ENCODE assay signal across 8 cellular contexts in the genomic region with DNA sequence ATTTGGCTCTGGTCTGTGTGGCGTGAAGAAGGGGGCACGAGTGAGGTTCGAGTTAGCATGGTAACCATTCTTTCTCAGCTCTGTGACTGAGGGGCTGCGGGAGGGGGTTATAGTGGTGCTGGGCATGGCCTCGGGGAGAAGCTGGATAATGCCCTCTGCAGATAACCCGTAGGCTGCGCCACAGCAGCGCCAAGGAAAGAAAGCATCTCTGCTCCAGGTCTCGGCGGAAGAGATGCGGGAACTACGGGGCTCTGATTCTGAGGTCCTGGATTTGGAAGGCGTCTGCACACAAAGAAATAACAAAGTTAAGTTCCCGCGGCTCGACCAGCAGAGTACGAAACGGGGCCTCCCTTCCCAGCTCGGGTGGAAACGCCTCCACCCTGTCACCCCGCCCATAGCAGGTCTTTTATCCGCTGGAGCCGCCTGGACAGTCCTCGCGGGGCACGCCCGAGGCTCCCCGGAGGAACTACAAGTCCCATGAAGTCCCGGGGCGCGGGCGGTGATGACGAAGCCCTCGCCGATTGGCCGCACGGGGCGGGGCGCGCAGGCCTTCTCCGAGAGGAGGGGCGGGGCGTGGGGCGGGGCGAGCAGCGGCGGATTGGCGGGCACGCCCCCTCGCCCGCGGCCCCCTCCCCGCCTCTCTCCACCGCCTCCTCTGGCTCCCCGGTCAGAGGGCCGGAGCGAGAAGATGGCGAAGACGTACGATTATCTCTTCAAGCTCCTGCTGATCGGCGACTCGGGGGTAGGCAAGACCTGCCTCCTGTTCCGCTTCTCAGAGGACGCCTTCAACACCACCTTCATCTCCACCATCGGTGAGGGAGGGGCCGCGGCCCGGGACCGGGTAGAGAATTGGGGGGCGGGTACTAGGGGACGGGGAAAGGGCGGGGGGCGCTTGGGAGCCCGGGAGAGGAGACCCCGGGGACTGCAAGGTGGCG.
A peak's percentile ranks its signal among the peaks of the same experiment; 100 is the strongest.
DNase-seq lines count a peak whose midpoint lies in the region; ATAC-seq lines count a peak whose summit lies in the region.

A gene (plus strand): TSS at position 670 of the 935 bp plus-strand sequence. CDS start 19 bp downstream, at position 689.

- peak; percentile 76 for ATAC-seq in GM19025 (IDR thresholded peaks at IDR 0.05; ENCODE audit: low read depth, unreplicated experiment)
- peak; percentile 75 for ATAC-seq in HG03342 (IDR thresholded peaks at IDR 0.05; ENCODE audit: unreplicated experiment)

- peak; percentile 98 for DNase-seq in AG20443 (ENCODE audit: low spot score)
- peak; percentile 92 for DNase-seq in NCI-H446 treated with DMSO at 0.1 percent for 48 hours (lab: John Stamatoyannopoulos, UW)
- peak; percentile 97 for DNase-seq in activated CD4-positive, CD25-positive, alpha-beta regulatory T cell treated with anti-CD3 and anti-CD28 coated beads, Interleukin-2, amount 50 U/mL, for 72 hours
- DNase-seq in cerebellar cortex (ENCODE audit: low spot score), result peak; percentile 96
- peak; percentile 99 for DNase-seq in islet precursor cell
- peak; percentile 100 for DNase-seq in stimulated activated CD4-positive, alpha-beta T cell treated with anti-CD3 and anti-CD28 coated beads, Interleukin-12 subunit alpha, Interleukin-12 subunit beta, amount 100 ng/mL, for 4 hours

Comparison
In these comparisons a context has a peak if more than half of its experiments do, and no peak if none do; other contexts are left out.
1. Peak in every context shown above with its lines: DNase-seq and ATAC-seq.